Comparison of ENCODE assay signal across 8 cellular contexts in genomic region chr17:1484586-1485310, GRCh38. TPM values are rescaled to one million over a fixed set of nuclear protein-coding genes. Genes with fewer than 3 reads are reported as not detected.
A peak's percentile ranks its signal among the peaks of the same experiment; 100 is the strongest.
DNase-seq lines count a peak whose midpoint lies in the region; ATAC-seq and TF ChIP-seq lines count a peak whose summit lies in the region.

No MANE protein-coding gene starts in this region.

- H3K36me3 Mint-ChIP-seq in activated CD8-positive, alpha-beta T cell treated with anti-CD3 and anti-CD28 coated beads, Interleukin-2, amount 10 ng/mL, durations not matched to agents 7 days and 5 days (ENCODE audit: low read depth), result peaks cover 5% of the 10 kb centered on the region

- peak; percentile 62 for DNase-seq in DMS 273 (lab: John Stamatoyannopoulos, UW; ENCODE audit: unreplicated experiment)
- no peak for DNase-seq in DMS 273 treated with DMSO at 0.1 percent for 48 hours (lab: John Stamatoyannopoulos, UW)
- DNase-seq in HFF-Myc (ENCODE audit: extremely low read depth, low read depth), result no peak
- peak; percentile 45 for DNase-seq in NCI-H345 treated with DMSO at 0.1 percent for 48 hours (lab: John Stamatoyannopoulos, UW; ENCODE audit: unreplicated experiment)
- peak; percentile 56 for DNase-seq in activated CD8-positive, alpha-beta T cell treated with anti-CD3 and anti-CD28 coated beads, Interleukin-2, amount 10 ng/mL, durations not matched to agents 7 days and 5 days
- DNase-seq in foreskin fibroblast, result peak; percentile 25 to 69
- no peak for DNase-seq in GDM1 (lab: John Stamatoyannopoulos, UW)

- peak overlapping the region; percentile 72 for H3K27ac Mint-ChIP-seq in activated CD8-positive, alpha-beta T cell treated with anti-CD3 and anti-CD28 coated beads, Interleukin-2, amount 10 ng/mL, durations not matched to agents 7 days and 5 days

- peak overlapping the region; percentile 57 for H3K27ac ChIP-seq in parathyroid adenoma

- TF ChIP-seq CTCF in HFF-Myc (IDR thresholded peaks at IDR 0.05; ENCODE audit: low read depth, low read length, missing control alignments) (no peak), foreskin fibroblast (IDR thresholded peaks at IDR 0.05; ENCODE audit: low read depth, low read length) (no peak), parathyroid adenoma (IDR thresholded peaks at IDR 0.05) (no peak)

- peaks cover 7% of the 10 kb centered on the region for H3K4me1 ChIP-seq in parathyroid adenoma

- H3K9ac ChIP-seq in parathyroid adenoma, result peak overlapping the region; percentile 46

- peak overlapping the region; percentile 91 for H3K4me2 ChIP-seq in parathyroid adenoma (ENCODE audit: low read length)

- H2AFZ ChIP-seq in parathyroid adenoma, result peak overlapping the region; percentile 83

- POLR2A ChIA-PET in activated CD8-positive, alpha-beta T cell treated with anti-CD3 and anti-CD28 coated beads, Interleukin-2, amount 10 ng/mL, durations not matched to agents 7 days and 5 days (lab: Charles Lee), result no interaction called here

- no peaks in the 10 kb centered on the region for H3K36me3 ChIP-seq in parathyroid adenoma (ENCODE audit: control insufficient read depth, insufficient read depth, low read length)

- peak overlapping the region; percentile 75 for H3K4me3 Mint-ChIP-seq in activated CD8-positive, alpha-beta T cell treated with anti-CD3 and anti-CD28 coated beads, Interleukin-2, amount 10 ng/mL, durations not matched to agents 7 days and 5 days

- H3K9me3 Mint-ChIP-seq in activated CD8-positive, alpha-beta T cell treated with anti-CD3 and anti-CD28 coated beads, Interleukin-2, amount 10 ng/mL, durations not matched to agents 7 days and 5 days (ENCODE audit: insufficient read depth), result no peaks in the 10 kb centered on the region

- H3K4me3 ChIP-seq in HFF-Myc (replicated peaks; ENCODE audit: low read depth, low read length) (peak overlapping the region; percentile 52), foreskin fibroblast (ENCODE audit: low read depth in 1 of 2, low read length in 2 of 2) (peak overlapping the region; percentile 78 to 81), parathyroid adenoma (ENCODE audit: low read depth, low read length) (peak overlapping the region; percentile 59)

- H3K27me3 Mint-ChIP-seq in activated CD8-positive, alpha-beta T cell treated with anti-CD3 and anti-CD28 coated beads, Interleukin-2, amount 10 ng/mL, durations not matched to agents 7 days and 5 days (ENCODE audit: low read depth), result no peaks in the 10 kb centered on the region

- no peaks in the 10 kb centered on the region for H3K9me3 ChIP-seq in parathyroid adenoma (ENCODE audit: control insufficient read depth, low read length)

- peak; percentile 28 for ATAC-seq in activated CD8-positive, alpha-beta T cell treated with anti-CD3 and anti-CD28 coated beads, Interleukin-2, amount 10 ng/mL, durations not matched to agents 7 days and 5 days

- H3K79me2 ChIP-seq in parathyroid adenoma, result no peaks in the 10 kb centered on the region

- CTCF ChIA-PET in activated CD8-positive, alpha-beta T cell treated with anti-CD3 and anti-CD28 coated beads, Interleukin-2, amount 10 ng/mL, durations not matched to agents 7 days and 5 days (lab: Charles Lee), result interaction anchor here (0.7 to 1.3 kb wide), 2 partner anchors 31 to 120 kb away, joined by 3 to 4 read pairs; no protein-coding TSS in a partner anchor

- H3K4me1 Mint-ChIP-seq in activated CD8-positive, alpha-beta T cell treated with anti-CD3 and anti-CD28 coated beads, Interleukin-2, amount 10 ng/mL, durations not matched to agents 7 days and 5 days (ENCODE audit: low read depth), result peaks cover 26% of the 10 kb centered on the region

- no peaks in the 10 kb centered on the region for H3K27me3 ChIP-seq in parathyroid adenoma (ENCODE audit: control insufficient read depth, insufficient read depth, low read length)

RNA-seq across cellular contexts. Expression of gene MYO1C, which starts 7.7 kb away (rescaled TPM):
- 10 to 100 TPM; 18.5 to 21.8 TPM for total RNA-seq in activated CD8-positive, alpha-beta T cell treated with anti-CD3 and anti-CD28 coated beads, Interleukin-2, amount 10 ng/mL, durations not matched to agents 7 days and 5 days

RNA-seq across cellular contexts. Expression of gene CRK, which starts 28.7 kb away (rescaled TPM):
- total RNA-seq in activated CD8-positive, alpha-beta T cell treated with anti-CD3 and anti-CD28 coated beads, Interleukin-2, amount 10 ng/mL, durations not matched to agents 7 days and 5 days, result 10 to 100 TPM; 15.7 to 17.7 TPM

RNA-seq across cellular contexts. Expression of gene INPP5K, which starts 31.7 kb away (rescaled TPM):
- total RNA-seq in activated CD8-positive, alpha-beta T cell treated with anti-CD3 and anti-CD28 coated beads, Interleukin-2, amount 10 ng/mL, durations not matched to agents 7 days and 5 days, result 10 to 100 TPM; 37.6 to 39.6 TPM

Comparison
In these comparisons a context has a peak if more than half of its experiments do, and no peak if none do; other contexts are left out.
1. DNase-seq: peak in DMS 273 (single experiment), NCI-H345 treated with DMSO at 0.1 percent for 48 hours (single experiment), activated CD8-positive, alpha-beta T cell treated with anti-CD3 and anti-CD28 coated beads, Interleukin-2, amount 10 ng/mL, durations not matched to agents 7 days and 5 days (single experiment) and foreskin fibroblast (2 of 2); none in DMS 273 treated with DMSO at 0.1 percent for 48 hours (single experiment), HFF-Myc (single experiment) and GDM1 (single experiment).
2. Peak in every context shown above with its lines, with median percentiles within 50 percentile points of each other: H3K4me3 ChIP-seq.